In genomic region chr5:154059039-154059430, GRCh38 we compare ENCODE assay signal across 9 cellular contexts. TPM values are rescaled to one million over a fixed set of nuclear protein-coding genes. Genes with fewer than 3 reads are reported as not detected.
DNase-seq lines count a peak whose midpoint lies in the region; ATAC-seq and TF ChIP-seq lines count a peak whose summit lies in the region.
"Had no signal": no experiment of that assay in that cellular context is flagged by ENCODE, and none has a peak within 500 bp of the region (broad histone marks: within the 10 kb centered on the region; RNA-seq: fewer than 3 reads in every experiment).

No MANE protein-coding gene starts in this region.

- WGBS in SK-N-SH (ENCODE audit: low lambda C conversion rate), result 85% methylated on average over 6 of the region's 6 CpGs

- peaks cover 3% of the 10 kb centered on the region; the same call in 1 of the 2 replicates for H3K79me2 ChIP-seq in SK-N-SH (ENCODE audit: insufficient read depth)

- H3K27ac ChIP-seq in SK-N-SH (ENCODE audit: low read depth in 2 of 2, low read length in 1 of 2), result no peak overlapping the region

- H3K4me2 ChIP-seq in SK-N-SH, result no peak overlapping the region

- H4K20me1 ChIP-seq in SK-N-SH (ENCODE audit: insufficient read depth), result no peaks in the 10 kb centered on the region

- no peak overlapping the region for H3K9ac ChIP-seq in SK-N-SH

- H3K9me3 ChIP-seq in SK-N-SH, result no peaks in the 10 kb centered on the region

- peak; percentile 19 for ATAC-seq in GM18517 (IDR thresholded peaks at IDR 0.05; ENCODE audit: unreplicated experiment)
- ATAC-seq in GM21447 (IDR thresholded peaks at IDR 0.05; ENCODE audit: unreplicated experiment), result peak; percentile 34
- ATAC-seq in HG03139 (IDR thresholded peaks at IDR 0.05; ENCODE audit: unreplicated experiment), result peak; percentile 56
- peak; percentile 28 for ATAC-seq in effector memory CD8-positive, alpha-beta T cell (replicated peaks)
- ATAC-seq in HG02642 (IDR thresholded peaks at IDR 0.05; ENCODE audit: poor library complexity, unreplicated experiment), result no peak

- H3F3A ChIP-seq in SK-N-SH (replicated peaks; ENCODE audit: insufficient read depth), result no peaks in the 10 kb centered on the region

- POLR2A ChIA-PET in SK-N-SH (lab: Yijun Ruan, JAX) (no interaction called here), GM10248 (lab: Yijun Ruan, JAX) (interaction anchor here (0.9 kb wide), 1 partner anchor 20 kb away, joined by 3 read pairs; the partner anchor contains the start of genes FAM114A2 and MFAP3)

- no peaks in the 10 kb centered on the region for H3K9me3 Mint-ChIP-seq in effector memory CD8-positive, alpha-beta T cell
- H3K9me3 Mint-ChIP-seq: H9 had no signal

- H3K4me1 Mint-ChIP-seq in effector memory CD8-positive, alpha-beta T cell (ENCODE audit: low read depth in 2 of 2), result peaks cover 17 to 25% of the 10 kb centered on the region in 2 donors

- no peak for DNase-seq in effector memory CD8-positive, alpha-beta T cell
- DNase-seq in SK-N-SH (no peak), GM10248 (ENCODE audit: extremely low spot score) (no peak), ureter (ENCODE audit: low spot score) (no peak)
- DNase-seq: H9 had no signal

- TF ChIP-seq EP300 in SK-N-SH (IDR thresholded peaks at IDR 0.05; ENCODE audit: borderline replicate concordance in 1 of 2, low read depth in 1 of 2, low read length in 1 of 2), result no peak

- no peaks in the 10 kb centered on the region for H3K27me3 Mint-ChIP-seq in effector memory CD8-positive, alpha-beta T cell

- no peaks in the 10 kb centered on the region; a peak in 1 of 4 replicates for H3K4me1 ChIP-seq in SK-N-SH (ENCODE audit: control insufficient read depth in 1 of 2, insufficient read depth in 2 of 2, low read depth in 1 of 2, low read length in 1 of 2)

- no peaks in the 10 kb centered on the region for H3K27me3 ChIP-seq in SK-N-SH (ENCODE audit: insufficient read depth)

- peak overlapping the region; percentile 64 to 92 for H3K27ac Mint-ChIP-seq in effector memory CD8-positive, alpha-beta T cell

- TF ChIP-seq RAD21 in SK-N-SH (IDR thresholded peaks at IDR 0.05; ENCODE audit: low read length), result no peak

- H3K9me2 ChIP-seq in SK-N-SH, result no peaks in the 10 kb centered on the region

- CTCF ChIA-PET in SK-N-SH (lab: Yijun Ruan, JAX) (interaction anchor here (1.1 to 4.6 kb wide), 4 partner anchors 13 to 346 kb away, joined by 4 to 29 read pairs (median 4); no protein-coding TSS in a partner anchor), GM10248 (lab: Yijun Ruan, JAX) (interaction anchor here (0.8 to 7.6 kb wide), 14 partner anchors 10 to 462 kb away, joined by 3 to 64 read pairs (median 4); no protein-coding TSS in a partner anchor)

- peaks cover 9 to 14% of the 10 kb centered on the region in 2 experiments for H3K36me3 ChIP-seq in SK-N-SH (replicated peaks in 1 of 2; ENCODE audit: control insufficient read depth in 1 of 2, insufficient read depth in 2 of 2, low read length in 1 of 2)

- TF ChIP-seq CTCF in SK-N-SH (IDR thresholded peaks at IDR 0.05) (no peak), GM10248 (IDR thresholded peaks at IDR 0.05; ENCODE audit: control extremely low read depth, extremely low read depth, low read depth, missing control alignments) (no peak)

- peaks cover 7% of the 10 kb centered on the region for H3K36me3 Mint-ChIP-seq in effector memory CD8-positive, alpha-beta T cell (ENCODE audit: insufficient read depth)

- H3K4me3 ChIP-seq in SK-N-SH (ENCODE audit: low read depth in 2 of 2, low read length in 1 of 2), result no peak overlapping the region

- no peak overlapping the region for H2AFZ ChIP-seq in SK-N-SH (ENCODE audit: low read depth)

- H3K4me3 Mint-ChIP-seq in effector memory CD8-positive, alpha-beta T cell, result peak overlapping the region; percentile 46 to 47
- H3K4me3 Mint-ChIP-seq: H9 had no signal

TF ChIP-seq in SK-N-SH, 30 proteins besides CTCF, POLR2A, EP300 and RAD21:
- TF ChIP-seq JUND (IDR thresholded peaks at IDR 0.05), result no peak
- TF ChIP-seq TAF1 (IDR thresholded peaks at IDR 0.05; ENCODE audit: borderline replicate concordance, low read depth, low read length), result no peak
- TF ChIP-seq GATA2 (CRISPR knock-in tag; IDR thresholded peaks at IDR 0.05), result no peak
- TF ChIP-seq TCF12 (IDR thresholded peaks at IDR 0.05), result no peak
- TF ChIP-seq ELF1 (IDR thresholded peaks at IDR 0.05), result no peak
- no peak for TF ChIP-seq RXRA (IDR thresholded peaks at IDR 0.05; ENCODE audit: borderline replicate concordance, low read depth)
- TF ChIP-seq RFX5 (IDR thresholded peaks at IDR 0.05; ENCODE audit: low read length), result no peak
- no peak for TF ChIP-seq EZH2phosphoT487 (IDR thresholded peaks at IDR 0.05; ENCODE audit: borderline replicate concordance, low read depth)
- TF ChIP-seq SMC3 (IDR thresholded peaks at IDR 0.05; ENCODE audit: low read depth, low read length), result no peak
- TF ChIP-seq GABPA (IDR thresholded peaks at IDR 0.05; ENCODE audit: low read depth), result no peak
- no peak for TF ChIP-seq USF2 (IDR thresholded peaks at IDR 0.05; ENCODE audit: borderline replicate concordance, low read depth, low read length)
- TF ChIP-seq USF1 (IDR thresholded peaks at IDR 0.05; ENCODE audit: borderline replicate concordance, low read depth), result no peak
- no peak for TF ChIP-seq MAX (IDR thresholded peaks at IDR 0.05; ENCODE audit: low read depth)
- TF ChIP-seq NFIC (IDR thresholded peaks at IDR 0.05; ENCODE audit: borderline replicate concordance), result no peak
- no peak for TF ChIP-seq REST (IDR thresholded peaks at IDR 0.05; ENCODE audit: low read depth, low read length)
- no peak for TF ChIP-seq MEF2A (IDR thresholded peaks at IDR 0.05; ENCODE audit: borderline replicate concordance, low read depth)
- TF ChIP-seq MXI1 (IDR thresholded peaks at IDR 0.05; ENCODE audit: low read depth, low read length), result no peak
- no peak for TF ChIP-seq SIN3A (IDR thresholded peaks at IDR 0.05; ENCODE audit: borderline replicate concordance, low read depth, low read length)
- TF ChIP-seq, protein P1, sequence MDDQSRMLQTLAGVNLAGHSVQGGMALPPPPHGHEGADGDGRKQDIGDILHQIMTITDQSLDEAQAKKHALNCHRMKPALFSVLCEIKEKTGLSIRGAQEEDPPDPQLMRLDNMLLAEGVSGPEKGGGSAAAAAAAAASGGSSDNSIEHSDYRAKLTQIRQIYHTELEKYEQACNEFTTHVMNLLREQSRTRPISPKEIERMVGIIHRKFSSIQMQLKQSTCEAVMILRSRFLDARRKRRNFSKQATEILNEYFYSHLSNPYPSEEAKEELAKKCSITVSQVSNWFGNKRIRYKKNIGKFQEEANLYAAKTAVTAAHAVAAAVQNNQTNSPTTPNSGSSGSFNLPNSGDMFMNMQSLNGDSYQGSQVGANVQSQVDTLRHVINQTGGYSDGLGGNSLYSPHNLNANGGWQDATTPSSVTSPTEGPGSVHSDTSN (IDR thresholded peaks at IDR 0.05), result no peak
- no peak for TF ChIP-seq POLR2AphosphoS5 (IDR thresholded peaks at IDR 0.05; ENCODE audit: low read depth, low read length)

RNA-seq across cellular contexts. Expression of gene MFAP3, which starts 20.3 kb away (rescaled TPM):
- polyA plus RNA-seq in SK-N-SH (2012; rRNA removed), result 16.0 and 23.3 TPM in 2 replicates
- polyA plus RNA-seq in SK-N-SH (2012; cell fraction: cytosol; rRNA removed), result 22.7 and 25.0 TPM in 2 replicates
- polyA plus RNA-seq in SK-N-SH (2012; cell fraction: nucleus; rRNA removed), result 5.3 and 14.4 TPM in 2 replicates
- total RNA-seq in ureter, result 39.6 TPM

RNA-seq across cellular contexts. Expression of gene FAM114A2, which starts 20.3 kb away (rescaled TPM):
- 9.0 and 11.9 TPM in 2 replicates for polyA plus RNA-seq in SK-N-SH (2012; rRNA removed)
- 12.0 and 12.6 TPM in 2 replicates for polyA plus RNA-seq in SK-N-SH (2012; cell fraction: cytosol; rRNA removed)
- polyA plus RNA-seq in SK-N-SH (2012; cell fraction: nucleus; rRNA removed), result 6.8 and 12.7 TPM in 2 replicates
- 40.8 TPM for total RNA-seq in ureter
